In genomic region chr12:124273630-124274029, GRCh38 we compare ENCODE assay signal across 1 cellular context.
A peak's percentile ranks its signal among the peaks of the same experiment; 100 is the strongest.
TF ChIP-seq lines count a peak whose summit lies in the region.

No MANE protein-coding gene starts in this region.

TF ChIP-seq in K562, 482 proteins besides CTCF, POLR2A, EP300 and RAD21 (continued from another document and continues in another):
- TF ChIP-seq, protein P1, sequence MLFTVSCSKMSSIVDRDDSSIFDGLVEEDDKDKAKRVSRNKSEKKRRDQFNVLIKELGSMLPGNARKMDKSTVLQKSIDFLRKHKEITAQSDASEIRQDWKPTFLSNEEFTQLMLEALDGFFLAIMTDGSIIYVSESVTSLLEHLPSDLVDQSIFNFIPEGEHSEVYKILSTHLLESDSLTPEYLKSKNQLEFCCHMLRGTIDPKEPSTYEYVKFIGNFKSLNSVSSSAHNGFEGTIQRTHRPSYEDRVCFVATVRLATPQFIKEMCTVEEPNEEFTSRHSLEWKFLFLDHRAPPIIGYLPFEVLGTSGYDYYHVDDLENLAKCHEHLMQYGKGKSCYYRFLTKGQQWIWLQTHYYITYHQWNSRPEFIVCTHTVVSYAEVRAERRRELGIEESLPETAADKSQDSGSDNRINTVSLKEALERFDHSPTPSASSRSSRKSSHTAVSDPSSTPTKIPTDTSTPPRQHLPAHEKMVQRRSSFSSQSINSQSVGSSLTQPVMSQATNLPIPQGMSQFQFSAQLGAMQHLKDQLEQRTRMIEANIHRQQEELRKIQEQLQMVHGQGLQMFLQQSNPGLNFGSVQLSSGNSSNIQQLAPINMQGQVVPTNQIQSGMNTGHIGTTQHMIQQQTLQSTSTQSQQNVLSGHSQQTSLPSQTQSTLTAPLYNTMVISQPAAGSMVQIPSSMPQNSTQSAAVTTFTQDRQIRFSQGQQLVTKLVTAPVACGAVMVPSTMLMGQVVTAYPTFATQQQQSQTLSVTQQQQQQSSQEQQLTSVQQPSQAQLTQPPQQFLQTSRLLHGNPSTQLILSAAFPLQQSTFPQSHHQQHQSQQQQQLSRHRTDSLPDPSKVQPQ (CRISPR knock-in tag; IDR thresholded peaks at IDR 0.05; ENCODE audit: borderline replicate concordance), result no peak
- TF ChIP-seq ZNF785 (CRISPR knock-in tag; IDR thresholded peaks at IDR 0.05) (no peak), ATF6 (CRISPR knock-in tag; IDR thresholded peaks at IDR 0.05) (no peak), SLC30A9 (CRISPR knock-in tag; IDR thresholded peaks at IDR 0.05) (no peak), ZNF695 (CRISPR knock-in tag; IDR thresholded peaks at IDR 0.05) (no peak), PRMT5 (CRISPR knock-in tag; IDR thresholded peaks at IDR 0.05) (no peak), HNRNPH1 (optimal IDR thresholded peaks at IDR 0.05; ENCODE audit: low read depth, low read length) (no peak), ETV5 (CRISPR knock-in tag; IDR thresholded peaks at IDR 0.05; ENCODE audit: low read depth) (0 out of 2 replicates have a peak, but pooled peaks have one; percentile 24), GABPA (tag; conservative IDR thresholded peaks at IDR 0.05; ENCODE audit: low read depth) (peak; percentile 47), TCF3 (CRISPR knock-in tag; IDR thresholded peaks at IDR 0.05) (0 out of 2 replicates have a peak, but pooled peaks have one; percentile 9), MEF2A (IDR thresholded peaks at IDR 0.05; ENCODE audit: control insufficient read depth, low read depth, low read length) (no peak), HDAC1 (IDR thresholded peaks at IDR 0.05) (no peak), RBM25 (IDR thresholded peaks at IDR 0.05; ENCODE audit: low read depth, low read length, severe bottlenecking) (no peak), ETV1 (tag; conservative IDR thresholded peaks at IDR 0.05; ENCODE audit: low read depth) (peak; percentile 92), RFX1 (IDR thresholded peaks at IDR 0.05) (peak; percentile 89), NEUROD1 (IDR thresholded peaks at IDR 0.05; ENCODE audit: borderline replicate concordance, low read depth, low read length, partially characterized antibody) (no peak), WHSC1 (IDR thresholded peaks at IDR 0.05; ENCODE audit: low read length) (no peak), RBM17 (IDR thresholded peaks at IDR 0.05; ENCODE audit: borderline replicate concordance, low read depth, low read length) (no peak), CCNT2 (IDR thresholded peaks at IDR 0.05; ENCODE audit: borderline replicate concordance, extremely low read depth, insufficient read length, low read depth, low read length) (no peak), CTCFL (IDR thresholded peaks at IDR 0.05; ENCODE audit: borderline replicate concordance, insufficient read depth, low read depth, low read length, poor library complexity, severe bottlenecking) (peak; percentile 32), ZNF395 (CRISPR knock-in tag; IDR thresholded peaks at IDR 0.05) (no peak), NR2C1 (IDR thresholded peaks at IDR 0.05) (no peak), NR2C1 (tag; IDR thresholded peaks at IDR 0.05) (no peak), KLF13 (tag; IDR thresholded peaks at IDR 0.05; ENCODE audit: borderline replicate concordance, low read depth) (no peak), E2F6 (IDR thresholded peaks at IDR 0.05; ENCODE audit: borderline replicate concordance in 1 of 2, extremely low read depth in 1 of 2, insufficient read depth in 1 of 2, insufficient read length in 1 of 2, low read depth in 1 of 2, low read length in 1 of 2, poor library complexity in 1 of 2, severe bottlenecking in 1 of 2) (no peak), ESRRA (IDR thresholded peaks at IDR 0.05; ENCODE audit: borderline replicate concordance, low read depth) (peak; percentile 74; the same call in 1 of the 2 replicates), ARNT (IDR thresholded peaks at IDR 0.05) (no peak), ATF7 (IDR thresholded peaks at IDR 0.05) (peak; percentile 52; the same call in 1 of the 2 replicates), NRF1 (conservative IDR thresholded peaks at IDR 0.05 in 1 of 2, IDR thresholded peaks at IDR 0.05 in 1 of 2) (peak; percentile 47 to 61; a peak in 3 of 4 replicates), ZNF165 (CRISPR knock-in tag; IDR thresholded peaks at IDR 0.05; ENCODE audit: borderline replicate concordance) (no peak), HDAC8 (tag; IDR thresholded peaks at IDR 0.05) (no peak)
- TF ChIP-seq, protein P2, sequence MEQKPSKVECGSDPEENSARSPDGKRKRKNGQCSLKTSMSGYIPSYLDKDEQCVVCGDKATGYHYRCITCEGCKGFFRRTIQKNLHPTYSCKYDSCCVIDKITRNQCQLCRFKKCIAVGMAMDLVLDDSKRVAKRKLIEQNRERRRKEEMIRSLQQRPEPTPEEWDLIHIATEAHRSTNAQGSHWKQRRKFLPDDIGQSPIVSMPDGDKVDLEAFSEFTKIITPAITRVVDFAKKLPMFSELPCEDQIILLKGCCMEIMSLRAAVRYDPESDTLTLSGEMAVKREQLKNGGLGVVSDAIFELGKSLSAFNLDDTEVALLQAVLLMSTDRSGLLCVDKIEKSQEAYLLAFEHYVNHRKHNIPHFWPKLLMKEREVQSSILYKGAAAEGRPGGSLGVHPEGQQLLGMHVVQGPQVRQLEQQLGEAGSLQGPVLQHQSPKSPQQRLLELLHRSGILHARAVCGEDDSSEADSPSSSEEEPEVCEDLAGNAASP (IDR thresholded peaks at IDR 0.05), result no peak
- TF ChIP-seq, protein P3, sequence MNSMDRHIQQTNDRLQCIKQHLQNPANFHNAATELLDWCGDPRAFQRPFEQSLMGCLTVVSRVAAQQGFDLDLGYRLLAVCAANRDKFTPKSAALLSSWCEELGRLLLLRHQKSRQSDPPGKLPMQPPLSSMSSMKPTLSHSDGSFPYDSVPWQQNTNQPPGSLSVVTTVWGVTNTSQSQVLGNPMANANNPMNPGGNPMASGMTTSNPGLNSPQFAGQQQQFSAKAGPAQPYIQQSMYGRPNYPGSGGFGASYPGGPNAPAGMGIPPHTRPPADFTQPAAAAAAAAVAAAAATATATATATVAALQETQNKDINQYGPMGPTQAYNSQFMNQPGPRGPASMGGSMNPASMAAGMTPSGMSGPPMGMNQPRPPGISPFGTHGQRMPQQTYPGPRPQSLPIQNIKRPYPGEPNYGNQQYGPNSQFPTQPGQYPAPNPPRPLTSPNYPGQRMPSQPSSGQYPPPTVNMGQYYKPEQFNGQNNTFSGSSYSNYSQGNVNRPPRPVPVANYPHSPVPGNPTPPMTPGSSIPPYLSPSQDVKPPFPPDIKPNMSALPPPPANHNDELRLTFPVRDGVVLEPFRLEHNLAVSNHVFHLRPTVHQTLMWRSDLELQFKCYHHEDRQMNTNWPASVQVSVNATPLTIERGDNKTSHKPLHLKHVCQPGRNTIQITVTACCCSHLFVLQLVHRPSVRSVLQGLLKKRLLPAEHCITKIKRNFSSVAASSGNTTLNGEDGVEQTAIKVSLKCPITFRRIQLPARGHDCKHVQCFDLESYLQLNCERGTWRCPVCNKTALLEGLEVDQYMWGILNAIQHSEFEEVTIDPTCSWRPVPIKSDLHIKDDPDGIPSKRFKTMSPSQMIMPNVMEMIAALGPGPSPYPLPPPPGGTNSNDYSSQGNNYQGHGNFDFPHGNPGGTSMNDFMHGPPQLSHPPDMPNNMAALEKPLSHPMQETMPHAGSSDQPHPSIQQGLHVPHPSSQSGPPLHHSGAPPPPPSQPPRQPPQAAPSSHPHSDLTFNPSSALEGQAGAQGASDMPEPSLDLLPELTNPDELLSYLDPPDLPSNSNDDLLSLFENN (IDR thresholded peaks at IDR 0.05; ENCODE audit: low read depth in 2 of 2, low read length in 2 of 2), result no peak
- TF ChIP-seq, protein P4, sequence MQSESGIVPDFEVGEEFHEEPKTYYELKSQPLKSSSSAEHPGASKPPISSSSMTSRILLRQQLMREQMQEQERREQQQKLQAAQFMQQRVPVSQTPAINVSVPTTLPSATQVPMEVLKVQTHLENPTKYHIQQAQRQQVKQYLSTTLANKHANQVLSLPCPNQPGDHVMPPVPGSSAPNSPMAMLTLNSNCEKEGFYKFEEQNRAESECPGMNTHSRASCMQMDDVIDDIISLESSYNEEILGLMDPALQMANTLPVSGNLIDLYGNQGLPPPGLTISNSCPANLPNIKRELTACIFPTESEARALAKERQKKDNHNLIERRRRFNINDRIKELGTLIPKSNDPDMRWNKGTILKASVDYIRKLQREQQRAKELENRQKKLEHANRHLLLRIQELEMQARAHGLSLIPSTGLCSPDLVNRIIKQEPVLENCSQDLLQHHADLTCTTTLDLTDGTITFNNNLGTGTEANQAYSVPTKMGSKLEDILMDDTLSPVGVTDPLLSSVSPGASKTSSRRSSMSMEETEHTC (IDR thresholded peaks at IDR 0.05), result no peak
- TF ChIP-seq, protein P5, sequence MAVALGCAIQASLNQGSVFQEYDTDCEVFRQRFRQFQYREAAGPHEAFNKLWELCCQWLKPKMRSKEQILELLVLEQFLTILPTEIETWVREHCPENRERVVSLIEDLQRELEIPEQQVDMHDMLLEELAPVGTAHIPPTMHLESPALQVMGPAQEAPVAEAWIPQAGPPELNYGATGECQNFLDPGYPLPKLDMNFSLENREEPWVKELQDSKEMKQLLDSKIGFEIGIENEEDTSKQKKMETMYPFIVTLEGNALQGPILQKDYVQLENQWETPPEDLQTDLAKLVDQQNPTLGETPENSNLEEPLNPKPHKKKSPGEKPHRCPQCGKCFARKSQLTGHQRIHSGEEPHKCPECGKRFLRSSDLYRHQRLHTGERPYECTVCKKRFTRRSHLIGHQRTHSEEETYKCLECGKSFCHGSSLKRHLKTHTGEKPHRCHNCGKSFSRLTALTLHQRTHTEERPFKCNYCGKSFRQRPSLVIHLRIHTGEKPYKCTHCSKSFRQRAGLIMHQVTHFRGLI (CRISPR knock-in tag; IDR thresholded peaks at IDR 0.05), result no peak
- TF ChIP-seq, protein P6, sequence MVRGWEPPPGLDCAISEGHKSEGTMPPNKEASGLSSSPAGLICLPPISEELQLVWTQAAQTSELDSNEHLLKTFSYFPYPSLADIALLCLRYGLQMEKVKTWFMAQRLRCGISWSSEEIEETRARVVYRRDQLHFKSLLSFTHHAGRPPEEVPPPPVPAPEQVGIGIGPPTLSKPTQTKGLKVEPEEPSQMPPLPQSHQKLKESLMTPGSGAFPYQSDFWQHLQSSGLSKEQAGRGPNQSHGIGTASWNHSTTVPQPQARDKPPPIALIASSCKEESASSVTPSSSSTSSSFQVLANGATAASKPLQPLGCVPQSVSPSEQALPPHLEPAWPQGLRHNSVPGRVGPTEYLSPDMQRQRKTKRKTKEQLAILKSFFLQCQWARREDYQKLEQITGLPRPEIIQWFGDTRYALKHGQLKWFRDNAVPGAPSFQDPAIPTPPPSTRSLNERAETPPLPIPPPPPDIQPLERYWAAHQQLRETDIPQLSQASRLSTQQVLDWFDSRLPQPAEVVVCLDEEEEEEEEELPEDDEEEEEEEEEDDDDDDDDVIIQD (CRISPR knock-in tag; IDR thresholded peaks at IDR 0.05), result no peak
- TF ChIP-seq, protein P7, sequence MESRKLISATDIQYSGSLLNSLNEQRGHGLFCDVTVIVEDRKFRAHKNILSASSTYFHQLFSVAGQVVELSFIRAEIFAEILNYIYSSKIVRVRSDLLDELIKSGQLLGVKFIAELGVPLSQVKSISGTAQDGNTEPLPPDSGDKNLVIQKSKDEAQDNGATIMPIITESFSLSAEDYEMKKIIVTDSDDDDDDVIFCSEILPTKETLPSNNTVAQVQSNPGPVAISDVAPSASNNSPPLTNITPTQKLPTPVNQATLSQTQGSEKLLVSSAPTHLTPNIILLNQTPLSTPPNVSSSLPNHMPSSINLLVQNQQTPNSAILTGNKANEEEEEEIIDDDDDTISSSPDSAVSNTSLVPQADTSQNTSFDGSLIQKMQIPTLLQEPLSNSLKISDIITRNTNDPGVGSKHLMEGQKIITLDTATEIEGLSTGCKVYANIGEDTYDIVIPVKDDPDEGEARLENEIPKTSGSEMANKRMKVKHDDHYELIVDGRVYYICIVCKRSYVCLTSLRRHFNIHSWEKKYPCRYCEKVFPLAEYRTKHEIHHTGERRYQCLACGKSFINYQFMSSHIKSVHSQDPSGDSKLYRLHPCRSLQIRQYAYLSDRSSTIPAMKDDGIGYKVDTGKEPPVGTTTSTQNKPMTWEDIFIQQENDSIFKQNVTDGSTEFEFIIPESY (CRISPR knock-in tag; IDR thresholded peaks at IDR 0.05), result no peak
- TF ChIP-seq, protein P8, sequence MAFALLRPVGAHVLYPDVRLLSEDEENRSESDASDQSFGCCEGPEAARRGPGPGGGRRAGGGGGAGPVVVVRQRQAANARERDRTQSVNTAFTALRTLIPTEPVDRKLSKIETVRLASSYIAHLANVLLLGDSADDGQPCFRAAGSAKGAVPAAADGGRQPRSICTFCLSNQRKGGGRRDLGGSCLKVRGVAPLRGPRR (CRISPR knock-in tag; IDR thresholded peaks at IDR 0.05), result no peak
